ENCODE assay signal across 23 cellular contexts in the genomic region with DNA sequence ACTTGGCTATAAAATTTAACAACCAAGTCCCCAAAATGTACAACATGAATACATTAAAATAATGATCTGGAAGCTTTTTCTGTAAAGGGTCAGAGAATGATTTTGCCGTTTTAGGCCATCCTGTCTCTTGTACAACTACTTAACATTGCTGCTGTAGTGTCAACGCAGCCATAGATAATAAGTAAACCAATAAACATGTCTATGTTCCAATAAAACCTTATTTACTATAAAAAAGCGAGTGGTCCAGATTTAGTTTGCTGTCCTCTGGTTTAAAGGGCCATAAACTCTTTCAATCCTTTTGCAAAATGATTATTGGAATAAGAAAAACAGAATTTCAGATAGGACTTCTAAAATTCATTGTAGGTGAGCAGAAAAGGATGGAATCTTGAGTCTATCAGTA. TPM values are rescaled to one million over a fixed set of nuclear protein-coding genes. Genes with fewer than 3 reads are reported as not detected.
DNase-seq lines count a peak whose midpoint lies in the region; ATAC-seq, FAIRE-seq and TF ChIP-seq lines count a peak whose summit lies in the region.
"Had no signal": no experiment of that assay in that cellular context is flagged by ENCODE, and none has a peak within 500 bp of the region (broad histone marks: within the 10 kb centered on the region; RNA-seq: fewer than 3 reads in every experiment).

No MANE protein-coding gene starts in this region.

- BruUV-seq in HepG2 (replicated peaks; lab: Mats Ljungman, UMichigan) (TSS peak; percentile 31), PC-3 (replicated peaks; lab: Mats Ljungman, UMichigan) (no TSS peak), GM12878 (replicated peaks; lab: Mats Ljungman, UMichigan) (no TSS peak)

- H3F3A ChIP-seq in PC-3 (ENCODE audit: low read length, unreplicated experiment): no peaks in the 10 kb centered on the region

- TF ChIP-seq POLR2A in HepG2 (IDR thresholded peaks at IDR 0.05; ENCODE audit: insufficient read depth in 1 of 2, low read depth in 2 of 2, low read length in 2 of 2) (no peak), right lobe of liver (IDR thresholded peaks at IDR 0.05) (no peak), GM12878 (IDR thresholded peaks at IDR 0.05; ENCODE audit: low read depth, low read length) (no peak)

- peaks cover 21 to 69% of the 10 kb centered on the region in 2 experiments for H3K36me3 ChIP-seq in HepG2 (replicated peaks in 1 of 2; ENCODE audit: control insufficient read depth in 1 of 2, insufficient read depth in 2 of 2, low read length in 2 of 2)
- H3K36me3 ChIP-seq in right lobe of liver: peaks cover 0 to 57% (median 15%) of the 10 kb centered on the region in 4 donors
- peaks cover 30% of the 10 kb centered on the region for H3K36me3 ChIP-seq in PC-3 (ENCODE audit: low read depth, low read length)
- peaks cover 9 to 27% of the 10 kb centered on the region in 2 experiments for H3K36me3 ChIP-seq in GM12878 (ENCODE audit: control insufficient read depth in 2 of 2, insufficient read depth in 2 of 2, low read length in 1 of 2)

- SMC1A ChIA-PET in GM12878 (lab: Charles Lee; ENCODE audit: uncharacterized antibody, unreplicated experiment): interaction anchor here (0.8 to 3.2 kb wide), 4 partner anchors 10 to 133 kb away, joined by 3 to 13 read pairs (median 6); no protein-coding TSS in a partner anchor

- no peaks in the 10 kb centered on the region for H3K9me2 ChIP-seq in PC-3 (replicated peaks; ENCODE audit: low read length)

- POLR2A ChIA-PET in HepG2 (lab: Yijun Ruan, JAX): interaction anchor here (1.6 kb wide), 1 partner anchor 30 kb away, joined by 5 read pairs; no protein-coding TSS in a partner anchor
- POLR2A ChIA-PET in PC-3 (lab: Charles Lee; ENCODE audit: unreplicated experiment): no interaction called here
- POLR2A ChIA-PET in GM12878 (lab: Charles Lee): interaction anchor here (0.5 to 0.7 kb wide), 2 partner anchors 27 to 34 kb away, joined by 3 read pairs; no protein-coding TSS in a partner anchor

- intact Hi-C loops in HepG2 (cut with micrococcal nuclease; ENCODE audit: unreplicated experiment) (no loop called here), right lobe of liver (cut with DNase I) (no loop called here), PC-3 (cut with micrococcal nuclease) (no loop called here), GM12878 (cut with micrococcal nuclease; ENCODE audit: unreplicated experiment) (no loop called here), left ventricle myocardium superior (cut with micrococcal nuclease) (no loop called here)

- no peaks in the 10 kb centered on the region for H3K79me2 ChIP-seq in HepG2 (ENCODE audit: insufficient read depth, low read length)
- H3K79me2 ChIP-seq in PC-3 (ENCODE audit: low read length): no peaks in the 10 kb centered on the region
- H3K79me2 ChIP-seq in GM12878 (ENCODE audit: control insufficient read depth, insufficient read depth, low read length): no peaks in the 10 kb centered on the region; the same call in 1 of the 2 replicates

- CTCF ChIA-PET in HepG2 (lab: Yijun Ruan, JAX; ENCODE audit: low intra/inter-chr PET ratio, low total read pairs): no interaction called here
- CTCF ChIA-PET in PC-3 (lab: Charles Lee): no interaction called here
- CTCF ChIA-PET in GM12878 (lab: Yijun Ruan, JAX): interaction anchor here (1.2 to 1.4 kb wide), 2 partner anchors 31 to 52 kb away, joined by 3 to 4 read pairs; no protein-coding TSS in a partner anchor

- TF ChIP-seq CTCF in HepG2 (CRISPR knock-in tag; IDR thresholded peaks at IDR 0.05): no peak
- no peak for TF ChIP-seq CTCF in right lobe of liver (IDR thresholded peaks at IDR 0.05)
- no peak for TF ChIP-seq CTCF in PC-3 (conservative IDR thresholded peaks at IDR 0.05; ENCODE audit: low read depth, low read length)
- no peak for TF ChIP-seq CTCF in GM12878 (IDR thresholded peaks at IDR 0.05 in 2 of 3, conservative IDR thresholded peaks at IDR 0.05 in 1 of 3; ENCODE audit: control insufficient read depth in 2 of 3, extremely low read depth in 1 of 3, insufficient read depth in 1 of 3, low read depth in 3 of 3, low read length in 3 of 3)

- no peak for DNase-seq in HepG2 (ENCODE audit: low spot score)
- no peak for DNase-seq in right lobe of liver
- DNase-seq in PC-3: no peak
- no peak for DNase-seq in GM12878 (ENCODE audit: low read depth, low spot score)
- DNase-seq in retina: no peak
- no peak for DNase-seq in left ventricle myocardium superior
- DNase-seq: 8988T; ACHN; AML-193; BE2C; CD4-positive, alpha-beta T cell; CD8-positive, alpha-beta memory T cell; DMS 273 treated with DMSO at 0.1 percent for 48 hours; DMS79; EL; GDM1; GM23248; H7; HCEC 1CT had no signal

- no peaks in the 10 kb centered on the region for H3K27me3 ChIP-seq in HepG2 (ENCODE audit: control insufficient read depth in 1 of 2, insufficient read depth in 2 of 2, low read length in 2 of 2)
- H3K27me3 ChIP-seq in right lobe of liver: no peaks in the 10 kb centered on the region
- no peaks in the 10 kb centered on the region for H3K27me3 ChIP-seq in PC-3 (ENCODE audit: low read length)
- H3K27me3 ChIP-seq in GM12878 (replicated peaks in 1 of 2; ENCODE audit: control insufficient read depth in 2 of 2, insufficient read depth in 2 of 2, low read length in 1 of 2): no peaks in the 10 kb centered on the region
- H3K27me3 ChIP-seq: BE2C; BLaER1 treated with 17β-estradiol and CSF1 and Interleukin-3, amounts not matched to agents 10 nM and 100 nM had no signal

- no peak for FAIRE-seq in HepG2 (lab: Jason Lieb, UNC)
- FAIRE-seq in GM12878 (lab: Jason Lieb, UNC): no peak
- FAIRE-seq: A549, D721Med, H1 had no signal

- H3K9me3 ChIP-seq in HepG2 (ENCODE audit: low read length) (no peaks in the 10 kb centered on the region), right lobe of liver (no peaks in the 10 kb centered on the region), PC-3 (ENCODE audit: low read length) (no peaks in the 10 kb centered on the region), GM12878 (replicated peaks; ENCODE audit: control insufficient read depth, insufficient read depth, low read length) (no peaks in the 10 kb centered on the region)
- H3K9me3 ChIP-seq: A549; BE2C; BLaER1 treated with 17β-estradiol and CSF1 and Interleukin-3, amounts not matched to agents 10 nM and 100 nM had no signal

- in situ Hi-C loops in HepG2 (cut with HindIII; ENCODE audit: extremely low pct_ligation_motif_present, low pct_unique_long_range_greater_than_20kb) (no loop called here), GM12878 (cut with MboI) (no loop called here)

- TF ChIP-seq EP300 in HepG2 (IDR thresholded peaks at IDR 0.05; ENCODE audit: low read depth in 2 of 2, low read length in 2 of 2): no peak
- no peak for TF ChIP-seq EP300 in HepG2 (CRISPR knock-in tag; IDR thresholded peaks at IDR 0.05; ENCODE audit: borderline replicate concordance)
- no peak for TF ChIP-seq EP300 in GM12878 (IDR thresholded peaks at IDR 0.05; ENCODE audit: borderline replicate concordance in 1 of 2, control insufficient read depth in 1 of 2, low read depth in 2 of 2, low read length in 2 of 2)

- RAD21 ChIA-PET in GM12878 (lab: Charles Lee; ENCODE audit: unreplicated experiment): no interaction called here

- 94% methylated on average over 3 of the region's 3 CpGs for WGBS in HepG2 (ENCODE audit: low lambda C conversion rate)
- WGBS in right lobe of liver (ENCODE audit: insufficient coverage, low coverage, low lambda C conversion rate, missing lambda C conversion rate): 83% methylated on average over 3 of the region's 3 CpGs
- WGBS in GM12878 (ENCODE audit: insufficient coverage, insufficient replicate concordance, low lambda C conversion rate, missing lambda C conversion rate): 100% methylated on average over 3 of the region's 3 CpGs

- no peaks in the 10 kb centered on the region for H4K20me1 ChIP-seq in HepG2 (ENCODE audit: insufficient read depth, low read length)
- H4K20me1 ChIP-seq in PC-3 (ENCODE audit: low read length): no peaks in the 10 kb centered on the region
- no peaks in the 10 kb centered on the region; the same call in 1 of the 2 replicates for H4K20me1 ChIP-seq in GM12878 (ENCODE audit: control insufficient read depth, insufficient read depth)

- no peaks in the 10 kb centered on the region for H3K4me1 ChIP-seq in HepG2 (ENCODE audit: insufficient read depth, low read length)
- H3K4me1 ChIP-seq in right lobe of liver: no peaks in the 10 kb centered on the region
- H3K4me1 ChIP-seq in PC-3 (ENCODE audit: insufficient read depth, low read length): peaks cover 3% of the 10 kb centered on the region; the same call in 1 of the 2 replicates
- H3K4me1 ChIP-seq in GM12878 (ENCODE audit: control insufficient read depth, insufficient read depth, low read length): peaks cover 17% of the 10 kb centered on the region
- H3K4me1 ChIP-seq: A549; BE2C; BLaER1 treated with 17β-estradiol and CSF1 and Interleukin-3, amounts not matched to agents 10 nM and 100 nM had no signal

- no peak overlapping the region for H3K27ac ChIP-seq in HepG2 (ENCODE audit: extremely low read length, insufficient read depth, low read length)
- no peak overlapping the region for H3K27ac ChIP-seq in right lobe of liver
- H3K27ac ChIP-seq in PC-3 (ENCODE audit: low read length): no peak overlapping the region
- H3K27ac ChIP-seq in GM12878 (ENCODE audit: control insufficient read depth, insufficient read depth): no peak overlapping the region; the same call in 1 of the 2 replicates
- H3K27ac ChIP-seq: A549; BLaER1 treated with 17β-estradiol and CSF1 and Interleukin-3, amounts not matched to agents 10 nM and 100 nM; GM23248 had no signal

- no peak overlapping the region for H2AFZ ChIP-seq in HepG2 (ENCODE audit: low read length)
- H2AFZ ChIP-seq in PC-3 (ENCODE audit: low read length): no peak overlapping the region
- no peak overlapping the region for H2AFZ ChIP-seq in GM12878 (ENCODE audit: control insufficient read depth, low read depth, low read length)
- H2AFZ ChIP-seq: GM23248 had no signal

- no peak for ATAC-seq in HepG2
- no peak for ATAC-seq in right lobe of liver
- ATAC-seq in PC-3: peak; percentile 24; the same call in 1 of the 2 replicates
- ATAC-seq in GM12878: no peak
- no peak for ATAC-seq in left ventricle myocardium superior
- ATAC-seq: A549 had no signal

- H3K9ac ChIP-seq in HepG2 (ENCODE audit: insufficient read depth, low read depth, low read length): no peak overlapping the region
- no peak overlapping the region for H3K9ac ChIP-seq in PC-3 (ENCODE audit: low read length)
- H3K9ac ChIP-seq in GM12878 (ENCODE audit: control insufficient read depth, insufficient read depth, low read length): no peak overlapping the region
- H3K9ac ChIP-seq: GM23248 had no signal

- H3K4me3 ChIP-seq in HepG2 (replicated peaks in 1 of 3; ENCODE audit: insufficient read depth in 1 of 3, low read depth in 2 of 3, low read length in 3 of 3) (no peak overlapping the region), right lobe of liver (no peak overlapping the region), PC-3 (ENCODE audit: low read length) (no peak overlapping the region), GM12878 (no peak overlapping the region)
- H3K4me3 ChIP-seq: A549; BLaER1 treated with 17β-estradiol and CSF1 and Interleukin-3, amounts not matched to agents 10 nM and 100 nM; GM23248 had no signal

- no peak overlapping the region for H3K4me2 ChIP-seq in HepG2 (ENCODE audit: low read depth, low read length)
- no peak overlapping the region for H3K4me2 ChIP-seq in PC-3 (ENCODE audit: low read length)
- peak overlapping the region; percentile 19; the same call in 1 of the 2 replicates for H3K4me2 ChIP-seq in GM12878 (ENCODE audit: control insufficient read depth, insufficient read depth)
- H3K4me2 ChIP-seq: A549; BLaER1 treated with 17β-estradiol and CSF1 and Interleukin-3, amounts not matched to agents 10 nM and 100 nM had no signal

- TF ChIP-seq RAD21 in HepG2 (CRISPR knock-in tag; IDR thresholded peaks at IDR 0.05): no peak
- no peak for TF ChIP-seq RAD21 in GM12878 (IDR thresholded peaks at IDR 0.05; ENCODE audit: insufficient read depth, low read depth, low read length)

RNA-seq across cellular contexts. Expression of a gene that starts 29.2 kb away (rescaled TPM):
- total RNA-seq in HepG2 (2016; rRNA removed; fragmentation: Illumina TruSeq; extraction: Trizol) (40.2 and 69.6 TPM in 2 replicates), right lobe of liver (10 to 100 TPM; 11.5 to 15.7 (median 13.2) TPM), PC-3 (2014; rRNA removed) (23.3 and 25.3 TPM in 2 replicates), GM12878 (2014; rRNA removed) (15.8 and 17.6 TPM in 2 replicates), GM12878 (2014; rRNA removed; fragmentation: Illumina TruSeq; extraction: Trizol) (29.9 and 31.1 TPM in 2 replicates), GM12878 (2021) (38.2 and 39.7 TPM in 2 replicates), left ventricle myocardium superior (29.4 TPM)
- 5.9 and 8.0 TPM in 2 replicates for total RNA-seq in HepG2 (2016; cell fraction: cytosol; rRNA removed; fragmentation: Illumina TruSeq; extraction: Trizol; ENCODE audit: low read depth)
- 38.7 and 67.2 TPM in 2 replicates for total RNA-seq in HepG2 (2016; cell fraction: insoluble cytoplasmic fraction; rRNA removed; fragmentation: Illumina TruSeq; extraction: Trizol)
- 14.1 and 16.7 TPM in 2 replicates for total RNA-seq in HepG2 (2016; cell fraction: membrane; rRNA removed; fragmentation: Illumina TruSeq; extraction: Trizol)
- 29.6 and 33.9 TPM in 2 replicates for total RNA-seq in HepG2 (2016; cell fraction: nucleus; rRNA removed; fragmentation: Illumina TruSeq; extraction: Trizol)
- polyA plus RNA-seq in HepG2 (2011; rRNA removed) (8.7 and 10.9 TPM in 2 replicates), GM12878 (2011; rRNA removed) (19.8 and 29.3 TPM in 2 replicates), GM12878 (2014; fragmentation: Illumina TruSeq; extraction: Trizol) (22.0 and 28.2 TPM in 2 replicates), GM12878 (2014; fragmentation: Nextera tagmentation; extraction: Ambion mirVana) (10 to 100 TPM in 1 of 2 experiments, 1 to 10 TPM in 1; 7.5 to 10.9 TPM), GM12878 (2014; rRNA removed) (9.9 and 13.3 TPM in 2 replicates), GM12878 (2016; fragmentation: Nextera tagmentation; extraction: Ambion mirVana) (10 to 100 TPM; 33.1 to 37.8 TPM)
- 4.5 and 6.6 TPM in 2 replicates for polyA plus RNA-seq in HepG2 (2011; cell fraction: cytosol; rRNA removed)
- polyA plus RNA-seq in HepG2 (2011; cell fraction: nucleus; rRNA removed): 7.7 and 8.7 TPM in 2 replicates
- 12.0 and 12.8 TPM in 2 replicates for polyA plus RNA-seq in HepG2 (2012)
- polyA plus RNA-seq in HepG2 (2016; cell fraction: cytosol; fragmentation: Illumina TruSeq; extraction: Trizol; ENCODE audit: low read depth): 0.65 and 0.78 TPM in 2 replicates
- polyA plus RNA-seq in HepG2 (2016; cell fraction: insoluble cytoplasmic fraction; fragmentation: Illumina TruSeq; extraction: Trizol; ENCODE audit: low read depth): 22.2 and 22.3 TPM in 2 replicates
- 2.0 and 2.5 TPM in 2 replicates for polyA plus RNA-seq in HepG2 (2016; cell fraction: membrane; fragmentation: Illumina TruSeq; extraction: Trizol; ENCODE audit: low read depth)
- polyA plus RNA-seq in HepG2 (2016; cell fraction: nucleus; fragmentation: Illumina TruSeq; extraction: Trizol; ENCODE audit: insufficient read depth, low read depth): 20.8 and 22.6 TPM in 2 replicates
- 14.7 and 18.6 TPM in 2 replicates for polyA minus RNA-seq in HepG2 (2011; rRNA and poly(A)+ RNA removed; ENCODE audit: low replicate concordance)
- polyA minus RNA-seq in HepG2 (2011; cell fraction: cytosol; rRNA and poly(A)+ RNA removed): 20.0 and 21.5 TPM in 2 replicates
- 22.9 and 23.6 TPM in 2 replicates for polyA minus RNA-seq in HepG2 (2011; cell fraction: nucleus; rRNA and poly(A)+ RNA removed)
- total RNA-seq in GM12878 (2013; cell fraction: nucleolus; rRNA removed): 49.6 and 49.7 TPM in 2 replicates
- polyA plus RNA-seq in GM12878 (2011; ENCODE audit: low read depth): 12.7 TPM
- 6.1 and 8.0 TPM in 2 replicates for polyA plus RNA-seq in GM12878 (2011; cell fraction: cytosol; rRNA removed)
- polyA plus RNA-seq in GM12878 (2011; cell fraction: nucleus; rRNA removed): 7.2 and 10.4 TPM in 2 replicates
- 18.2 and 19.1 TPM in 2 replicates for polyA plus RNA-seq in GM12878 (2012)
- 25.0 and 35.0 TPM in 2 replicates for polyA minus RNA-seq in GM12878 (2011; rRNA and poly(A)+ RNA removed)
- 10.6 and 13.3 TPM in 2 replicates for polyA minus RNA-seq in GM12878 (2011; cell fraction: cytosol; rRNA and poly(A)+ RNA removed)
- 5.0 and 8.4 TPM in 2 replicates for polyA minus RNA-seq in GM12878 (2011; cell fraction: nucleus; rRNA and poly(A)+ RNA removed)

RNA-seq across cellular contexts. Expression of a gene that starts 48.4 kb away (rescaled TPM):
- total RNA-seq in HepG2 (2016; rRNA removed; fragmentation: Illumina TruSeq; extraction: Trizol) (22.5 and 26.5 TPM in 2 replicates), right lobe of liver (10 to 100 TPM; 13.1 to 17.6 (median 13.7) TPM), PC-3 (2014; rRNA removed) (59.3 and 73.5 TPM in 2 replicates), GM12878 (2014; rRNA removed) (33.7 and 41.3 TPM in 2 replicates), GM12878 (2014; rRNA removed; fragmentation: Illumina TruSeq; extraction: Trizol) (39.2 and 39.4 TPM in 2 replicates), GM12878 (2021) (39.2 and 47.1 TPM in 2 replicates), left ventricle myocardium superior (36.4 TPM)
- total RNA-seq in HepG2 (2016; cell fraction: cytosol; rRNA removed; fragmentation: Illumina TruSeq; extraction: Trizol; ENCODE audit: low read depth): 13.8 and 16.3 TPM in 2 replicates
- 16.0 and 25.9 TPM in 2 replicates for total RNA-seq in HepG2 (2016; cell fraction: insoluble cytoplasmic fraction; rRNA removed; fragmentation: Illumina TruSeq; extraction: Trizol)
- 31.1 and 32.8 TPM in 2 replicates for total RNA-seq in HepG2 (2016; cell fraction: membrane; rRNA removed; fragmentation: Illumina TruSeq; extraction: Trizol)
- total RNA-seq in HepG2 (2016; cell fraction: nucleus; rRNA removed; fragmentation: Illumina TruSeq; extraction: Trizol): 17.0 and 22.2 TPM in 2 replicates
- polyA plus RNA-seq in HepG2 (2011; rRNA removed) (12.4 and 14.0 TPM in 2 replicates), GM12878 (2011; rRNA removed) (30.0 and 31.8 TPM in 2 replicates), GM12878 (2014; fragmentation: Illumina TruSeq; extraction: Trizol) (45.4 and 54.2 TPM in 2 replicates), GM12878 (2014; fragmentation: Nextera tagmentation; extraction: Ambion mirVana) (1 to 10 TPM; 3.2 to 6.8 TPM), GM12878 (2014; rRNA removed) (34.7 and 41.0 TPM in 2 replicates), GM12878 (2016; fragmentation: Nextera tagmentation; extraction: Ambion mirVana) (10 to 100 TPM; 17.3 to 18.3 TPM)
- 10.2 and 11.2 TPM in 2 replicates for polyA plus RNA-seq in HepG2 (2011; cell fraction: cytosol; rRNA removed)
- 22.9 and 26.6 TPM in 2 replicates for polyA plus RNA-seq in HepG2 (2011; cell fraction: nucleus; rRNA removed)
- 13.4 and 18.1 TPM in 2 replicates for polyA plus RNA-seq in HepG2 (2012)
- polyA plus RNA-seq in HepG2 (2016; cell fraction: cytosol; fragmentation: Illumina TruSeq; extraction: Trizol; ENCODE audit: low read depth): 16.7 and 20.1 TPM in 2 replicates
- 22.9 and 33.7 TPM in 2 replicates for polyA plus RNA-seq in HepG2 (2016; cell fraction: insoluble cytoplasmic fraction; fragmentation: Illumina TruSeq; extraction: Trizol; ENCODE audit: low read depth)
- polyA plus RNA-seq in HepG2 (2016; cell fraction: membrane; fragmentation: Illumina TruSeq; extraction: Trizol; ENCODE audit: low read depth): 35.7 and 39.3 TPM in 2 replicates
- polyA plus RNA-seq in HepG2 (2016; cell fraction: nucleus; fragmentation: Illumina TruSeq; extraction: Trizol; ENCODE audit: insufficient read depth, low read depth): 49.9 and 50.4 TPM in 2 replicates
- polyA minus RNA-seq in HepG2 (2011; rRNA and poly(A)+ RNA removed; ENCODE audit: low replicate concordance): 6.8 and 27.9 TPM in 2 replicates
- 7.7 and 7.9 TPM in 2 replicates for polyA minus RNA-seq in HepG2 (2011; cell fraction: cytosol; rRNA and poly(A)+ RNA removed)
- 14.9 and 17.4 TPM in 2 replicates for polyA minus RNA-seq in HepG2 (2011; cell fraction: nucleus; rRNA and poly(A)+ RNA removed)
- total RNA-seq in GM12878 (2013; cell fraction: nucleolus; rRNA removed): 46.9 and 65.3 TPM in 2 replicates
- polyA plus RNA-seq in GM12878 (2011; ENCODE audit: low read depth): 12.8 TPM
- 26.0 and 27.7 TPM in 2 replicates for polyA plus RNA-seq in GM12878 (2011; cell fraction: cytosol; rRNA removed)
- polyA plus RNA-seq in GM12878 (2011; cell fraction: nucleus; rRNA removed): 69.3 and 82.9 TPM in 2 replicates
- polyA plus RNA-seq in GM12878 (2012): 25.0 and 25.3 TPM in 2 replicates
- polyA minus RNA-seq in GM12878 (2011; rRNA and poly(A)+ RNA removed): 22.1 and 23.6 TPM in 2 replicates
- polyA minus RNA-seq in GM12878 (2011; cell fraction: cytosol; rRNA and poly(A)+ RNA removed): 8.7 and 13.2 TPM in 2 replicates
- 20.3 and 27.7 TPM in 2 replicates for polyA minus RNA-seq in GM12878 (2011; cell fraction: nucleus; rRNA and poly(A)+ RNA removed)
